8 cellular contexts compared by ENCODE assay signal in the genomic region with DNA sequence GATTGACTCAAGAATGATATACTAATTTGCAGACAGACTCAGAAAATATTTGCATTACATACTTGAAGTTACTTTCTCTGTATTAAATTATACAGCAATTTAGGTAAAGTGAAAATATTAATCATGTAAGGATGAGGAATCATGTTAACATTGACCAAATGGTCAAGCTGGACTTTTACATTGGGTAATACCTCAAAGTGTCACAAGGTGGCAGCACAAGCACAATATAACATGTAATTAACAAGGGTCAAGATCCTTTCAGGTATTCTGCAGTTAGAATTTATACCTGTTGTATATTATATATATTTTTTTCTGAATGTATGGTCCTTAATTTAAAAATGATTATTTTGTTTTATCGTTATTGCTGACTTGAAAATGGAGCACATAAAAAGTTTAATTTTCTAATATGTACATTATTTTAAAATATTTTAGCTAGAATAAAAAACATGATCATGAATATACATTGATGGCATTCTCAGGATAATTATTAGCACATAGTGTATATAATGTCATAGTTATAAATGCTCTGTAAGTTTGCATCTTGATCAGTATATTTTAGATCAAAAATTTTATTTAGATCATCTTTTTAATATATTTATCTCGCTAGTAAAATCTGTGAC. TPM values are rescaled to one million over a fixed set of nuclear protein-coding genes. Genes with fewer than 3 reads are reported as not detected.
A peak's percentile ranks its signal among the peaks of the same experiment; 100 is the strongest.
DNase-seq lines count a peak whose midpoint lies in the region; FAIRE-seq and TF ChIP-seq lines count a peak whose summit lies in the region.

No MANE protein-coding gene starts in this region.

- H3K79me2 ChIP-seq in MM.1S (ENCODE audit: low read length) = no peaks in the 10 kb centered on the region

- no peaks in the 10 kb centered on the region for H3K4me1 Mint-ChIP-seq in T-helper 2 cell treated with Interferon-gamma antibody and Interleukin-4, amounts not matched to agents 5 μg/mL and 100 μg/mL, for 36 hours (ENCODE audit: low read depth)

- no peak for TF ChIP-seq POLR2A in H54 (IDR thresholded peaks at IDR 0.05; ENCODE audit: low read depth, low read length)

- H3K36me3 Mint-ChIP-seq in T-helper 2 cell treated with Interferon-gamma antibody and Interleukin-4, amounts not matched to agents 5 μg/mL and 100 μg/mL, for 36 hours (ENCODE audit: low read depth) = no peaks in the 10 kb centered on the region

- H3K4me1 ChIP-seq in MM.1S (ENCODE audit: low read length) (no peaks in the 10 kb centered on the region), ascending aorta (peaks cover 0 to 4% of the 10 kb centered on the region in 2 donors)

- H3K36me3 ChIP-seq in MM.1S (replicated peaks; ENCODE audit: insufficient read depth, low read length) (no peaks in the 10 kb centered on the region), ascending aorta (no peaks in the 10 kb centered on the region)

- DNase-seq in EH (ENCODE audit: low read depth) = peak; percentile 45
- DNase-seq in H54 (ENCODE audit: insufficient read length, low spot score) = no peak
- peak; percentile 66 for DNase-seq in MM.1S
- no peak for DNase-seq in ascending aorta (ENCODE audit: low spot score in 2 of 2)
- peak; percentile 36 for DNase-seq in kidney glomerular epithelial cell (lab: John Stamatoyannopoulos, UW)
- DNase-seq in T-helper 2 cell treated with Interferon-gamma antibody and Interleukin-4, amounts not matched to agents 5 μg/mL and 100 μg/mL, for 36 hours (ENCODE audit: low spot score) = no peak
- DNase-seq in activated naive CD4-positive, alpha-beta T cell treated with Interleukin-2 at 50 U/mL for 16 hours = no peak

- intact Hi-C loops in ascending aorta (cut with DNase I) = no loop called here

- no peak overlapping the region for H3K27ac Mint-ChIP-seq in T-helper 2 cell treated with Interferon-gamma antibody and Interleukin-4, amounts not matched to agents 5 μg/mL and 100 μg/mL, for 36 hours

- FAIRE-seq in H54 (lab: Jason Lieb, UNC) = peak; percentile 93

- H3K9me3 ChIP-seq in MM.1S (replicated peaks; ENCODE audit: insufficient read depth, low read length) = no peaks in the 10 kb centered on the region
- no peaks in the 10 kb centered on the region for H3K9me3 ChIP-seq in ascending aorta

- H3K27me3 ChIP-seq in MM.1S (replicated peaks; ENCODE audit: insufficient read depth, low read length) (no peaks in the 10 kb centered on the region), ascending aorta (no peaks in the 10 kb centered on the region)

- H3K4me3 ChIP-seq in MM.1S (ENCODE audit: low read length) (no peak overlapping the region), ascending aorta (no peak overlapping the region)

- peak; percentile 83 for TF ChIP-seq CTCF in 22Rv1 (IDR thresholded peaks at IDR 0.05)
- TF ChIP-seq CTCF in MM.1S (IDR thresholded peaks at IDR 0.05; ENCODE audit: low read length) = peak; percentile 62
- peak; percentile 44 to 74 (median 70) for TF ChIP-seq CTCF in ascending aorta (IDR thresholded peaks at IDR 0.05)

- no peak overlapping the region for H3K9ac ChIP-seq in MM.1S (ENCODE audit: low read length)

- no peaks in the 10 kb centered on the region for H3K9me2 ChIP-seq in MM.1S (replicated peaks; ENCODE audit: insufficient read depth, low read length)

- no peaks in the 10 kb centered on the region for H4K20me1 ChIP-seq in MM.1S (ENCODE audit: insufficient read depth, low read length)

- H3K4me3 Mint-ChIP-seq in T-helper 2 cell treated with Interferon-gamma antibody and Interleukin-4, amounts not matched to agents 5 μg/mL and 100 μg/mL, for 36 hours = no peak overlapping the region

- H3K27me3 Mint-ChIP-seq in T-helper 2 cell treated with Interferon-gamma antibody and Interleukin-4, amounts not matched to agents 5 μg/mL and 100 μg/mL, for 36 hours (ENCODE audit: low read depth) = no peaks in the 10 kb centered on the region

- H2AFZ ChIP-seq in MM.1S (ENCODE audit: low read length) = no peak overlapping the region

- H3K4me2 ChIP-seq in MM.1S (ENCODE audit: low read depth, low read length) = no peak overlapping the region

- H3K9me3 Mint-ChIP-seq in T-helper 2 cell treated with Interferon-gamma antibody and Interleukin-4, amounts not matched to agents 5 μg/mL and 100 μg/mL, for 36 hours = no peaks in the 10 kb centered on the region

- H3F3A ChIP-seq in MM.1S (ENCODE audit: insufficient read depth, low read length) = no peaks in the 10 kb centered on the region

- no peak overlapping the region for H3K27ac ChIP-seq in 22Rv1
- H3K27ac ChIP-seq in MM.1S (ENCODE audit: low read length) = no peak overlapping the region
- no peak overlapping the region for H3K27ac ChIP-seq in ascending aorta

RNA-seq across cellular contexts. Expression of gene HAPLN1, which starts 8.6 kb away (rescaled TPM):
- total RNA-seq in ascending aorta = 2.0 TPM

Comparison
In these comparisons a context has a peak if more than half of its experiments do, and no peak if none do; other contexts are left out.
1. DNase-seq: peak in EH (single experiment), MM.1S (single experiment) and kidney glomerular epithelial cell (single experiment); none in H54 (single experiment), ascending aorta (0 of 2), T-helper 2 cell treated with Interferon-gamma antibody and Interleukin-4, amounts not matched to agents 5 μg/mL and 100 μg/mL, for 36 hours (single experiment) and activated naive CD4-positive, alpha-beta T cell treated with Interleukin-2 at 50 U/mL for 16 hours (single experiment).
2. Peak in every context shown above with its lines, with median percentiles within 50 percentile points of each other: CTCF ChIP-seq.